In genomic region chr7:128409435-128410091, GRCh38 we compare ENCODE assay signal across 1 cellular context.
TF ChIP-seq lines count a peak whose summit lies in the region.

IMPDH1 (minus strand) TSS chr7:128409982; CDS start chr7:128409901, 81 bp downstream.

TF ChIP-seq in HepG2, 621 proteins besides CTCF, POLR2A, EP300 and RAD21 (continued from another document and continues in another):
- TF ChIP-seq ZBTB44 (CRISPR knock-in tag; IDR thresholded peaks at IDR 0.05) (no peak), NFE2 (CRISPR knock-in tag; IDR thresholded peaks at IDR 0.05) (no peak), MIER3 (CRISPR knock-in tag; IDR thresholded peaks at IDR 0.05; ENCODE audit: borderline replicate concordance) (no peak), GATA4 (IDR thresholded peaks at IDR 0.05; ENCODE audit: borderline replicate concordance, low read depth) (no peak), ZNF441 (CRISPR knock-in tag; IDR thresholded peaks at IDR 0.05; ENCODE audit: borderline replicate concordance) (no peak; the same call in 1 of the 2 replicates), ZMAT5 (CRISPR knock-in tag; IDR thresholded peaks at IDR 0.05; ENCODE audit: borderline replicate concordance, low read depth) (no peak), ZSCAN25 (CRISPR knock-in tag; IDR thresholded peaks at IDR 0.05) (0 out of 2 replicates have a peak, but pooled peaks have one; percentile 32), ZNF251 (CRISPR knock-in tag; IDR thresholded peaks at IDR 0.05) (no peak), HNRNPUL1 (IDR thresholded peaks at IDR 0.05; ENCODE audit: low read depth, low read length) (no peak), ZIK1 (CRISPR knock-in tag; IDR thresholded peaks at IDR 0.05; ENCODE audit: borderline replicate concordance, low read depth) (no peak), MED13 (CRISPR knock-in tag; IDR thresholded peaks at IDR 0.05) (no peak), KLF6 (CRISPR knock-in tag; IDR thresholded peaks at IDR 0.05) (0 out of 2 replicates have a peak, but pooled peaks have one; percentile 34), ZNF232 (CRISPR knock-in tag; IDR thresholded peaks at IDR 0.05; ENCODE audit: borderline replicate concordance) (no peak), TBX3 (IDR thresholded peaks at IDR 0.05; ENCODE audit: borderline replicate concordance) (no peak), FOXP1 (IDR thresholded peaks at IDR 0.05) (no peak), FOXP1 (CRISPR knock-in tag; IDR thresholded peaks at IDR 0.05) (no peak), TEAD3 (CRISPR knock-in tag; optimal IDR thresholded peaks at IDR 0.05; ENCODE audit: borderline replicate concordance) (no peak), SAP130 (CRISPR knock-in tag; IDR thresholded peaks at IDR 0.05; ENCODE audit: low read depth) (peak; percentile 64), POGZ (CRISPR knock-in tag; IDR thresholded peaks at IDR 0.05) (no peak), RXRB (CRISPR knock-in tag; IDR thresholded peaks at IDR 0.05; ENCODE audit: borderline replicate concordance) (no peak), MAF1 (CRISPR knock-in tag; IDR thresholded peaks at IDR 0.05; ENCODE audit: borderline replicate concordance) (no peak), SSRP1 (CRISPR knock-in tag; IDR thresholded peaks at IDR 0.05) (no peak), PPARG (CRISPR knock-in tag; conservative IDR thresholded peaks at IDR 0.05) (0 out of 2 replicates have a peak, but pooled peaks have one; percentile 27), TEAD2 (CRISPR knock-in tag; IDR thresholded peaks at IDR 0.05) (no peak), ZBTB2 (CRISPR knock-in tag; IDR thresholded peaks at IDR 0.05; ENCODE audit: low read depth) (0 out of 2 replicates have a peak, but pooled peaks have one; percentile 45), HOXA3 (CRISPR knock-in tag; IDR thresholded peaks at IDR 0.05) (peak; percentile 26; the same call in 1 of the 2 replicates), HNRNPLL (IDR thresholded peaks at IDR 0.05; ENCODE audit: low read depth, low read length, poor library complexity, severe bottlenecking) (peak; percentile 50), ZHX1 (CRISPR knock-in tag; IDR thresholded peaks at IDR 0.05; ENCODE audit: low read depth) (no peak), ZNF160 (CRISPR knock-in tag; IDR thresholded peaks at IDR 0.05) (no peak), ZNF883 (CRISPR knock-in tag; IDR thresholded peaks at IDR 0.05; ENCODE audit: not compliant biosample characterization) (no peak), ZNF781 (CRISPR knock-in tag; IDR thresholded peaks at IDR 0.05; ENCODE audit: borderline replicate concordance, not compliant biosample characterization) (no peak), ZNF235 (CRISPR knock-in tag; IDR thresholded peaks at IDR 0.05; ENCODE audit: borderline replicate concordance) (peak; percentile 81), STAG1 (CRISPR knock-in tag; IDR thresholded peaks at IDR 0.05) (no peak), DMAP1 (CRISPR knock-in tag; IDR thresholded peaks at IDR 0.05) (no peak), KLF15 (CRISPR knock-in tag; IDR thresholded peaks at IDR 0.05; ENCODE audit: borderline replicate concordance) (no peak), ZNF414 (CRISPR knock-in tag; IDR thresholded peaks at IDR 0.05) (no peak), GTF2F1 (IDR thresholded peaks at IDR 0.05; ENCODE audit: low read length) (no peak), ZNF572 (CRISPR knock-in tag; IDR thresholded peaks at IDR 0.05) (no peak), RFX1 (IDR thresholded peaks at IDR 0.05) (no peak), ZFP90 (CRISPR knock-in tag; IDR thresholded peaks at IDR 0.05; ENCODE audit: borderline replicate concordance) (no peak), ZNF17 (CRISPR knock-in tag; IDR thresholded peaks at IDR 0.05) (no peak), RCOR2 (CRISPR knock-in tag; IDR thresholded peaks at IDR 0.05) (no peak), GATAD2A (CRISPR knock-in tag; IDR thresholded peaks at IDR 0.05) (no peak), MTF1 (CRISPR knock-in tag; IDR thresholded peaks at IDR 0.05) (no peak), ZNF546 (CRISPR knock-in tag; conservative IDR thresholded peaks at IDR 0.05) (0 out of 2 replicates have a peak, but pooled peaks have one; percentile 47), DPF2 (CRISPR knock-in tag; IDR thresholded peaks at IDR 0.05; ENCODE audit: borderline replicate concordance, low read depth) (no peak), RBM22 (optimal IDR thresholded peaks at IDR 0.05; ENCODE audit: low read length) (no peak), ZNF670 (CRISPR knock-in tag; IDR thresholded peaks at IDR 0.05; ENCODE audit: borderline replicate concordance) (no peak)
- TF ChIP-seq, protein P1, sequence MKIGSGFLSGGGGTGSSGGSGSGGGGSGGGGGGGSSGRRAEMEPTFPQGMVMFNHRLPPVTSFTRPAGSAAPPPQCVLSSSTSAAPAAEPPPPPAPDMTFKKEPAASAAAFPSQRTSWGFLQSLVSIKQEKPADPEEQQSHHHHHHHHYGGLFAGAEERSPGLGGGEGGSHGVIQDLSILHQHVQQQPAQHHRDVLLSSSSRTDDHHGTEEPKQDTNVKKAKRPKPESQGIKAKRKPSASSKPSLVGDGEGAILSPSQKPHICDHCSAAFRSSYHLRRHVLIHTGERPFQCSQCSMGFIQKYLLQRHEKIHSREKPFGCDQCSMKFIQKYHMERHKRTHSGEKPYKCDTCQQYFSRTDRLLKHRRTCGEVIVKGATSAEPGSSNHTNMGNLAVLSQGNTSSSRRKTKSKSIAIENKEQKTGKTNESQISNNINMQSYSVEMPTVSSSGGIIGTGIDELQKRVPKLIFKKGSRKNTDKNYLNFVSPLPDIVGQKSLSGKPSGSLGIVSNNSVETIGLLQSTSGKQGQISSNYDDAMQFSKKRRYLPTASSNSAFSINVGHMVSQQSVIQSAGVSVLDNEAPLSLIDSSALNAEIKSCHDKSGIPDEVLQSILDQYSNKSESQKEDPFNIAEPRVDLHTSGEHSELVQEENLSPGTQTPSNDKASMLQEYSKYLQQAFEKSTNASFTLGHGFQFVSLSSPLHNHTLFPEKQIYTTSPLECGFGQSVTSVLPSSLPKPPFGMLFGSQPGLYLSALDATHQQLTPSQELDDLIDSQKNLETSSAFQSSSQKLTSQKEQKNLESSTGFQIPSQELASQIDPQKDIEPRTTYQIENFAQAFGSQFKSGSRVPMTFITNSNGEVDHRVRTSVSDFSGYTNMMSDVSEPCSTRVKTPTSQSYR (CRISPR knock-in tag; IDR thresholded peaks at IDR 0.05; ENCODE audit: borderline replicate concordance) = peak; percentile 77; the same call in 1 of the 2 replicates
- TF ChIP-seq, protein P2, sequence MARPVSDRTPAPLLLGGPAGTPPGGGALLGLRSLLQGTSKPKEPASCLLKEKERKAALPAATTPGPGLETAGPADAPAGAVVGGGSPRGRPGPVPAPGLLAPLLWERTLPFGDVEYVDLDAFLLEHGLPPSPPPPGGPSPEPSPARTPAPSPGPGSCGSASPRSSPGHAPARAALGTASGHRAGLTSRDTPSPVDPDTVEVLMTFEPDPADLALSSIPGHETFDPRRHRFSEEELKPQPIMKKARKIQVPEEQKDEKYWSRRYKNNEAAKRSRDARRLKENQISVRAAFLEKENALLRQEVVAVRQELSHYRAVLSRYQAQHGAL (CRISPR knock-in tag; IDR thresholded peaks at IDR 0.05; ENCODE audit: not compliant biosample characterization) = no peak
- TF ChIP-seq, protein P3, sequence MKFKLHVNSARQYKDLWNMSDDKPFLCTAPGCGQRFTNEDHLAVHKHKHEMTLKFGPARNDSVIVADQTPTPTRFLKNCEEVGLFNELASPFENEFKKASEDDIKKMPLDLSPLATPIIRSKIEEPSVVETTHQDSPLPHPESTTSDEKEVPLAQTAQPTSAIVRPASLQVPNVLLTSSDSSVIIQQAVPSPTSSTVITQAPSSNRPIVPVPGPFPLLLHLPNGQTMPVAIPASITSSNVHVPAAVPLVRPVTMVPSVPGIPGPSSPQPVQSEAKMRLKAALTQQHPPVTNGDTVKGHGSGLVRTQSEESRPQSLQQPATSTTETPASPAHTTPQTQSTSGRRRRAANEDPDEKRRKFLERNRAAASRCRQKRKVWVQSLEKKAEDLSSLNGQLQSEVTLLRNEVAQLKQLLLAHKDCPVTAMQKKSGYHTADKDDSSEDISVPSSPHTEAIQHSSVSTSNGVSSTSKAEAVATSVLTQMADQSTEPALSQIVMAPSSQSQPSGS (CRISPR knock-in tag; IDR thresholded peaks at IDR 0.05) = no peak
- TF ChIP-seq, protein P4, sequence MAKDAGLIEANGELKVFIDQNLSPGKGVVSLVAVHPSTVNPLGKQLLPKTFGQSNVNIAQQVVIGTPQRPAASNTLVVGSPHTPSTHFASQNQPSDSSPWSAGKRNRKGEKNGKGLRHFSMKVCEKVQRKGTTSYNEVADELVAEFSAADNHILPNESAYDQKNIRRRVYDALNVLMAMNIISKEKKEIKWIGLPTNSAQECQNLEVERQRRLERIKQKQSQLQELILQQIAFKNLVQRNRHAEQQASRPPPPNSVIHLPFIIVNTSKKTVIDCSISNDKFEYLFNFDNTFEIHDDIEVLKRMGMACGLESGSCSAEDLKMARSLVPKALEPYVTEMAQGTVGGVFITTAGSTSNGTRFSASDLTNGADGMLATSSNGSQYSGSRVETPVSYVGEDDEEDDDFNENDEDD (CRISPR knock-in tag; IDR thresholded peaks at IDR 0.05; ENCODE audit: borderline replicate concordance) = no peak; the same call in 1 of the 2 replicates
- TF ChIP-seq, protein P5, sequence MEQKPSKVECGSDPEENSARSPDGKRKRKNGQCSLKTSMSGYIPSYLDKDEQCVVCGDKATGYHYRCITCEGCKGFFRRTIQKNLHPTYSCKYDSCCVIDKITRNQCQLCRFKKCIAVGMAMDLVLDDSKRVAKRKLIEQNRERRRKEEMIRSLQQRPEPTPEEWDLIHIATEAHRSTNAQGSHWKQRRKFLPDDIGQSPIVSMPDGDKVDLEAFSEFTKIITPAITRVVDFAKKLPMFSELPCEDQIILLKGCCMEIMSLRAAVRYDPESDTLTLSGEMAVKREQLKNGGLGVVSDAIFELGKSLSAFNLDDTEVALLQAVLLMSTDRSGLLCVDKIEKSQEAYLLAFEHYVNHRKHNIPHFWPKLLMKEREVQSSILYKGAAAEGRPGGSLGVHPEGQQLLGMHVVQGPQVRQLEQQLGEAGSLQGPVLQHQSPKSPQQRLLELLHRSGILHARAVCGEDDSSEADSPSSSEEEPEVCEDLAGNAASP (CRISPR knock-in tag; IDR thresholded peaks at IDR 0.05; ENCODE audit: borderline replicate concordance) = no peak
- TF ChIP-seq, protein P6, sequence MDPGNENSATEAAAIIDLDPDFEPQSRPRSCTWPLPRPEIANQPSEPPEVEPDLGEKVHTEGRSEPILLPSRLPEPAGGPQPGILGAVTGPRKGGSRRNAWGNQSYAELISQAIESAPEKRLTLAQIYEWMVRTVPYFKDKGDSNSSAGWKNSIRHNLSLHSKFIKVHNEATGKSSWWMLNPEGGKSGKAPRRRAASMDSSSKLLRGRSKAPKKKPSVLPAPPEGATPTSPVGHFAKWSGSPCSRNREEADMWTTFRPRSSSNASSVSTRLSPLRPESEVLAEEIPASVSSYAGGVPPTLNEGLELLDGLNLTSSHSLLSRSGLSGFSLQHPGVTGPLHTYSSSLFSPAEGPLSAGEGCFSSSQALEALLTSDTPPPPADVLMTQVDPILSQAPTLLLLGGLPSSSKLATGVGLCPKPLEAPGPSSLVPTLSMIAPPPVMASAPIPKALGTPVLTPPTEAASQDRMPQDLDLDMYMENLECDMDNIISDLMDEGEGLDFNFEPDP (CRISPR knock-in tag; conservative IDR thresholded peaks at IDR 0.05) = no peak
